ENCODE assay signal across 16 cellular contexts in genomic region chr3:122315619-122316018, GRCh38. TPM values are rescaled to one million over a fixed set of nuclear protein-coding genes. Genes with fewer than 3 reads are reported as not detected.
"Had no signal": no experiment of that assay in that cellular context is flagged by ENCODE, and none has a peak within 500 bp of the region (broad histone marks: within the 10 kb centered on the region; RNA-seq: fewer than 3 reads in every experiment).

No MANE protein-coding gene starts in this region.

- DNase-seq: activated CD4-positive, alpha-beta T cell treated with anti-CD3 and anti-CD28 coated beads for 48 hours; activated naive CD4-positive, alpha-beta T cell treated with Interleukin-2 at 50 U/mL for 16 hours; adrenal gland; effector memory CD4-positive, alpha-beta T cell; hippocampal formation; naive thymus-derived CD8-positive, alpha-beta T cell; posterior cingulate gyrus; small intestine; stomach; uterus had no signal

- ATAC-seq: naive thymus-derived CD8-positive, alpha-beta T cell had no signal

- H3K27ac ChIP-seq: adrenal gland, thoracic aorta, uterus, VCaP had no signal

- H3K9me3 Mint-ChIP-seq: central memory CD8-positive, alpha-beta T cell had no signal

- H3K36me3 ChIP-seq: adrenal gland, stomach, thoracic aorta, uterus had no signal

- H3K4me3 Mint-ChIP-seq: central memory CD8-positive, alpha-beta T cell; naive thymus-derived CD8-positive, alpha-beta T cell had no signal

- H3K4me1 ChIP-seq: adrenal gland, stomach, uterus had no signal

- H3K27me3 ChIP-seq: adrenal gland, uterus had no signal

- H3K4me3 ChIP-seq: adrenal gland, stomach, thoracic aorta, uterus had no signal

- H3K9me3 ChIP-seq: thoracic aorta, uterus had no signal

RNA-seq across cellular contexts. Expression of gene CSTA, which starts 9.4 kb away (rescaled TPM):
- total RNA-seq: epithelial cell of proximal tubule; glomerular endothelial cell; lung microvascular endothelial cell; naive thymus-derived CD8-positive, alpha-beta T cell had no signal
